Comparison of ENCODE assay signal across 2 cellular contexts in genomic region chr1:227465256-227465655, GRCh38.
TF ChIP-seq lines count a peak whose summit lies in the region.

No MANE protein-coding gene starts in this region.

TF ChIP-seq in HCT116, 20 proteins besides CTCF, POLR2A, EP300 and RAD21:
- TF ChIP-seq ZNF274 (IDR thresholded peaks at IDR 0.05; ENCODE audit: low read depth, low read length) = no peak
- TF ChIP-seq ELF1 (IDR thresholded peaks at IDR 0.05; ENCODE audit: borderline replicate concordance, low read depth) = no peak
- no peak for TF ChIP-seq MAX (IDR thresholded peaks at IDR 0.05)
- TF ChIP-seq ZFX (IDR thresholded peaks at IDR 0.05) = no peak
- no peak for TF ChIP-seq SIN3A (IDR thresholded peaks at IDR 0.05; ENCODE audit: low read depth)
- TF ChIP-seq JUND (IDR thresholded peaks at IDR 0.05) = no peak
- TF ChIP-seq, protein P1, sequence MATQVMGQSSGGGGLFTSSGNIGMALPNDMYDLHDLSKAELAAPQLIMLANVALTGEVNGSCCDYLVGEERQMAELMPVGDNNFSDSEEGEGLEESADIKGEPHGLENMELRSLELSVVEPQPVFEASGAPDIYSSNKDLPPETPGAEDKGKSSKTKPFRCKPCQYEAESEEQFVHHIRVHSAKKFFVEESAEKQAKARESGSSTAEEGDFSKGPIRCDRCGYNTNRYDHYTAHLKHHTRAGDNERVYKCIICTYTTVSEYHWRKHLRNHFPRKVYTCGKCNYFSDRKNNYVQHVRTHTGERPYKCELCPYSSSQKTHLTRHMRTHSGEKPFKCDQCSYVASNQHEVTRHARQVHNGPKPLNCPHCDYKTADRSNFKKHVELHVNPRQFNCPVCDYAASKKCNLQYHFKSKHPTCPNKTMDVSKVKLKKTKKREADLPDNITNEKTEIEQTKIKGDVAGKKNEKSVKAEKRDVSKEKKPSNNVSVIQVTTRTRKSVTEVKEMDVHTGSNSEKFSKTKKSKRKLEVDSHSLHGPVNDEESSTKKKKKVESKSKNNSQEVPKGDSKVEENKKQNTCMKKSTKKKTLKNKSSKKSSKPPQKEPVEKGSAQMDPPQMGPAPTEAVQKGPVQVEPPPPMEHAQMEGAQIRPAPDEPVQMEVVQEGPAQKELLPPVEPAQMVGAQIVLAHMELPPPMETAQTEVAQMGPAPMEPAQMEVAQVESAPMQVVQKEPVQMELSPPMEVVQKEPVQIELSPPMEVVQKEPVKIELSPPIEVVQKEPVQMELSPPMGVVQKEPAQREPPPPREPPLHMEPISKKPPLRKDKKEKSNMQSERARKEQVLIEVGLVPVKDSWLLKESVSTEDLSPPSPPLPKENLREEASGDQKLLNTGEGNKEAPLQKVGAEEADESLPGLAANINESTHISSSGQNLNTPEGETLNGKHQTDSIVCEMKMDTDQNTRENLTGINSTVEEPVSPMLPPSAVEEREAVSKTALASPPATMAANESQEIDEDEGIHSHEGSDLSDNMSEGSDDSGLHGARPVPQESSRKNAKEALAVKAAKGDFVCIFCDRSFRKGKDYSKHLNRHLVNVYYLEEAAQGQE (IDR thresholded peaks at IDR 0.05; ENCODE audit: low read depth) = no peak
- TF ChIP-seq POLR2AphosphoS5 (IDR thresholded peaks at IDR 0.05; ENCODE audit: low read depth, low read length) = no peak

TF ChIP-seq in K562, 482 proteins besides CTCF, POLR2A, EP300 and RAD21:
- no peak for TF ChIP-seq ZNF143 (CRISPR knock-in tag; IDR thresholded peaks at IDR 0.05)
- TF ChIP-seq SMC3 (conservative IDR thresholded peaks at IDR 0.05; ENCODE audit: insufficient read depth, low read depth, low read length) = 0 out of 2 replicates have a peak, but pooled peaks have one; percentile 26
